ENCODE assay signal across 8 cellular contexts in genomic region chrX:23554304-23554703, GRCh38.
DNase-seq lines count a peak whose midpoint lies in the region; ATAC-seq, FAIRE-seq and TF ChIP-seq lines count a peak whose summit lies in the region.

No MANE protein-coding gene starts in this region.

- in situ Hi-C loops in ACHN (cut with HindIII; ENCODE audit: low pct_ligation_motif_present, low pct_unique_long_range_greater_than_20kb, low sequenced_read_pairs), result no loop called here

- ATAC-seq in pancreas, result peak; percentile 63 to 77 (median 74)
- no peak for ATAC-seq in GM21528 (IDR thresholded peaks at IDR 0.05; ENCODE audit: low FRiP score, unreplicated experiment)
- ATAC-seq in HG02981 (IDR thresholded peaks at IDR 0.05; ENCODE audit: unreplicated experiment), result no peak

- H3K4me1 ChIP-seq in pancreas, result no peaks in the 10 kb centered on the region

- no peaks in the 10 kb centered on the region for H3K36me3 ChIP-seq in pancreas

- DNase-seq in ACHN, result peak; percentile 20
- DNase-seq in GM19239 (ENCODE audit: insufficient read length, low spot score), result no peak
- DNase-seq in NCI-H774 (lab: John Stamatoyannopoulos, UW), result peak; percentile 9
- DNase-seq in dermis blood vessel endothelial cell, result peak; percentile 64
- no peak for DNase-seq in pancreas
- DNase-seq in activated CD4-positive, CD25-positive, alpha-beta regulatory T cell (lab: John Stamatoyannopoulos, UW), result no peak

- intact Hi-C loops in pancreas (cut with DNase I), result no loop called here

- H3K9me3 ChIP-seq in pancreas, result no peaks in the 10 kb centered on the region

- H3K27me3 ChIP-seq in pancreas, result peaks cover 0 to 8% (median 0%) of the 10 kb centered on the region in 4 donors

- H3K4me3 ChIP-seq in pancreas, result no peak overlapping the region

- TF ChIP-seq CTCF in pancreas (IDR thresholded peaks at IDR 0.05), result peak; percentile 29 to 50 (median 42)

- 1 to 8% methylated on average over 3 of the region's 3 CpGs for WGBS in pancreas, 2 donors

- no peak overlapping the region for H3K27ac ChIP-seq in pancreas

- FAIRE-seq in GM19239 (lab: Jason Lieb, UNC) (peak; percentile 56), pancreas (lab: Jason Lieb, UNC) (peak; percentile 96)

Comparison
In these comparisons a context has a peak if more than half of its experiments do, and no peak if none do; other contexts are left out.
1. DNase-seq: peak in ACHN (single experiment), NCI-H774 (single experiment) and dermis blood vessel endothelial cell (single experiment); none in GM19239 (single experiment), pancreas (0 of 6) and activated CD4-positive, CD25-positive, alpha-beta regulatory T cell (0 of 4).
2. ATAC-seq: peak in pancreas (4 of 4); none in GM21528 (single experiment) and HG02981 (single experiment).